10 cellular contexts compared by ENCODE assay signal in genomic region chr1:108082741-108083562, GRCh38.
DNase-seq lines count a peak whose midpoint lies in the region; ATAC-seq and TF ChIP-seq lines count a peak whose summit lies in the region.
"Had no signal": no experiment of that assay in that cellular context is flagged by ENCODE, and none has a peak within 500 bp of the region (broad histone marks: within the 10 kb centered on the region; RNA-seq: fewer than 3 reads in every experiment).

No MANE protein-coding gene starts in this region.

- intact Hi-C loops in CD4-positive, alpha-beta memory T cell (cut with micrococcal nuclease) = loop anchor here (2.0 kb wide), 1 partner anchor 14 kb away; no protein-coding TSS in a partner anchor

- ATAC-seq in HG02798 (IDR thresholded peaks at IDR 0.05; ENCODE audit: poor library complexity, unreplicated experiment) (no peak), GM18909 (IDR thresholded peaks at IDR 0.05; ENCODE audit: poor library complexity, unreplicated experiment) (no peak)
- ATAC-seq: effector memory CD8-positive, alpha-beta T cell had no signal

- H3K27me3 ChIP-seq in CD4-positive, alpha-beta memory T cell (ENCODE audit: insufficient read depth, low read length) = no peaks in the 10 kb centered on the region

- peaks cover 39 to 58% (median 52%) of the 10 kb centered on the region in 4 donors for H3K4me1 Mint-ChIP-seq in CD4-positive, alpha-beta memory T cell

- peak overlapping the region in 6 of 8 donors; percentile 2 to 45 (median 35) for H3K4me3 Mint-ChIP-seq in CD4-positive, alpha-beta memory T cell

- no peak overlapping the region for H3K4me3 ChIP-seq in CD4-positive, alpha-beta memory T cell (ENCODE audit: low read length in 2 of 2)
- H3K4me3 ChIP-seq in HEK293 (ENCODE audit: low read depth, low read length) = no peak overlapping the region

- peaks cover 0 to 2% (median 0%) of the 10 kb centered on the region in 8 donors for H3K9me3 Mint-ChIP-seq in CD4-positive, alpha-beta memory T cell
- H3K9me3 Mint-ChIP-seq: effector memory CD8-positive, alpha-beta T cell had no signal

- no peaks in the 10 kb centered on the region for H3K27me3 Mint-ChIP-seq in CD4-positive, alpha-beta memory T cell

- peak overlapping the region; percentile 8 to 80 (median 31) for H3K27ac Mint-ChIP-seq in CD4-positive, alpha-beta memory T cell

- POLR2A ChIA-PET in CD4-positive, alpha-beta memory T cell (lab: Charles Lee; ENCODE audit: partially characterized antibody) = interaction anchor here (1.1 kb wide), 1 partner anchor 14 kb away, joined by 3 read pairs; no protein-coding TSS in a partner anchor
- POLR2A ChIA-PET in HEK293 (lab: Yijun Ruan, JAX) = no interaction called here

- H3K4me1 ChIP-seq in CD4-positive, alpha-beta memory T cell (ENCODE audit: insufficient read depth, low read length) = peaks cover 58% of the 10 kb centered on the region
- no peaks in the 10 kb centered on the region for H3K4me1 ChIP-seq in HEK293 (ENCODE audit: control insufficient read depth, insufficient read depth, low read length)

- peak in 2 of 5 donors; percentile 14 to 56 for DNase-seq in CD4-positive, alpha-beta memory T cell
- peak; percentile 21 for DNase-seq in UCSD-AML1 (lab: John Stamatoyannopoulos, UW; ENCODE audit: unreplicated experiment)
- DNase-seq in iPS-NIHi7 (ENCODE audit: extremely low spot score) = peak; percentile 40
- DNase-seq in T-helper 9 cell = no peak
- no peak for DNase-seq in GF-D8 (lab: John Stamatoyannopoulos, UW)
- DNase-seq: effector memory CD8-positive, alpha-beta T cell; NCI-H2171 had no signal

- H3K9me3 ChIP-seq in CD4-positive, alpha-beta memory T cell (ENCODE audit: control insufficient read depth in 1 of 2, low read length in 2 of 2) = no peaks in the 10 kb centered on the region
- no peaks in the 10 kb centered on the region for H3K9me3 ChIP-seq in HEK293 (ENCODE audit: control insufficient read depth, insufficient read depth, low read depth, low read length)

- CTCF ChIA-PET in CD4-positive, alpha-beta memory T cell (lab: Charles Lee; ENCODE audit: partially characterized antibody) = interaction anchor here (1.2 to 3.0 kb wide), 4 partner anchors 34 to 301 kb away, joined by 3 to 14 read pairs (median 8); no protein-coding TSS in a partner anchor
- CTCF ChIA-PET in HEK293 (lab: Yijun Ruan, JAX) = interaction anchor here (0.8 to 1.4 kb wide), 3 partner anchors 12 to 95 kb away, joined by 3 read pairs; no protein-coding TSS in a partner anchor

- TF ChIP-seq CTCF in HEK293 (tag by site-specific recombination; IDR thresholded peaks at IDR 0.05) = no peak

- no peaks in the 10 kb centered on the region for H3K36me3 Mint-ChIP-seq in CD4-positive, alpha-beta memory T cell

- no peaks in the 10 kb centered on the region for H3K36me3 ChIP-seq in CD4-positive, alpha-beta memory T cell (ENCODE audit: insufficient read depth, low read length)
- no peaks in the 10 kb centered on the region for H3K36me3 ChIP-seq in HEK293 (ENCODE audit: control insufficient read depth in 2 of 2, insufficient read depth in 1 of 2, low read length in 2 of 2)

- no peak overlapping the region for H3K27ac ChIP-seq in CD4-positive, alpha-beta memory T cell (ENCODE audit: low read depth, low read length)
- H3K27ac ChIP-seq in HEK293 (ENCODE audit: extremely low read depth, low read depth, low read length) = no peak overlapping the region

TF ChIP-seq in HEK293, 187 proteins besides CTCF, POLR2A, EP300 and RAD21:
- no peak for TF ChIP-seq ZNF302 (tag by site-specific recombination; IDR thresholded peaks at IDR 0.05; ENCODE audit: low read depth)
- TF ChIP-seq ZNF501 (tag by site-specific recombination; IDR thresholded peaks at IDR 0.05) = no peak
- no peak for TF ChIP-seq ZNF354C (tag by site-specific recombination; IDR thresholded peaks at IDR 0.05; ENCODE audit: borderline replicate concordance, low read depth)
- TF ChIP-seq MYNN (tag by site-specific recombination; IDR thresholded peaks at IDR 0.05; ENCODE audit: borderline replicate concordance) = no peak
- no peak for TF ChIP-seq ZNF366 (tag by site-specific recombination; conservative IDR thresholded peaks at IDR 0.05)
- no peak for TF ChIP-seq ZNF184 (tag by site-specific recombination; IDR thresholded peaks at IDR 0.05)
- 0 out of 2 replicates have a peak, but pooled peaks have one; percentile 7 for TF ChIP-seq ATF2 (tag by site-specific recombination; IDR thresholded peaks at IDR 0.05; ENCODE audit: low read depth)
- no peak for TF ChIP-seq ZIC2 (tag by site-specific recombination; IDR thresholded peaks at IDR 0.05)
- no peak for TF ChIP-seq ZNF777 (tag by site-specific recombination; IDR thresholded peaks at IDR 0.05; ENCODE audit: borderline replicate concordance)
TF ChIP-seq in HEK293: peak in this region for 1.

Comparison
In these comparisons a context has a peak if more than half of its experiments do, and no peak if none do; other contexts are left out.
1. DNase-seq: peak in UCSD-AML1 (single experiment) and iPS-NIHi7 (single experiment); none in T-helper 9 cell (single experiment) and GF-D8 (single experiment).